ENCODE assay signal across 34 cellular contexts in the genomic region with DNA sequence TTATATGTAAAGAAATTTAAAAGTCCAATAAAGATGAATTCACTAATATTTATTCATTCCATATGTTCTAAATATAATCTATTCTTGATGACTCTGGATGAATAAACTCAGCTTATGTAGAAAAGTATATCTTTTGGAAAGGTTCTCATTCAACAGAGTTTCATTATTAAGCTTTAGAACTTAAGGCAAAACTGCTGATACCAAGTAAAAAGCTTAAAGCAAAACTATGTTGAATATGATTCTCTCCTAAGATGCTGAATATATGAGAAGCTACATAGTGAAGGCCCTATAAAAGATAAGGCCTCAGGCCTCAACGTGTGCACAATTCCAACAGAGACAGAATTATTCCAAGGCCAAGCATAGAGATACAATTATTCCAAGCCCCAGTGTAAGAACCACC.
"Had no signal": no experiment of that assay in that cellular context is flagged by ENCODE, and none has a peak within 500 bp of the region (broad histone marks: within the 10 kb centered on the region; RNA-seq: fewer than 3 reads in every experiment).

No MANE protein-coding gene starts in this region.

- ATAC-seq: activated CD8-positive, alpha-beta T cell treated with anti-CD3 and anti-CD28 coated beads for 36 hours; activated naive CD4-positive, alpha-beta T cell treated with anti-CD3 and anti-CD28 coated beads, Interleukin-2, amount 50 U/mL, for 72 hours; activated T-cell treated with anti-CD3 and anti-CD28 coated beads, Interleukin-2, amount 50 U/mL, for 4 hours; activated T-cell treated with anti-CD3 and anti-CD28 coated beads, Interleukin-2, amount 50 U/mL, for 72 hours; activated T-helper 17 cell treated with anti-CD3 and anti-CD28 coated beads, Interleukin-2, amount 50 U/mL, for 72 hours; body of pancreas had no signal

- H3K4me3 ChIP-seq: adrenal gland, body of pancreas, breast epithelium had no signal

- FAIRE-seq: astrocyte, TTC549 had no signal

- H3K27me3 ChIP-seq: adrenal gland, body of pancreas, brain microvascular endothelial cell, breast epithelium had no signal

- H3K9me3 ChIP-seq: adrenal gland, body of pancreas, breast epithelium had no signal

- H3K27ac ChIP-seq: adrenal gland, body of pancreas, brain microvascular endothelial cell, breast epithelium, VCaP had no signal

- H3K4me1 ChIP-seq: adrenal gland, breast epithelium had no signal

- DNase-seq: activated B cell treated with CpG ODN at 0.5 μM for 24 hours; activated CD4-positive, alpha-beta memory T cell treated with anti-CD3 and anti-CD28 coated beads for 36 hours; activated CD4-positive, alpha-beta T cell treated with anti-CD3 and anti-CD28 coated beads for 4 hours; activated CD4-positive, alpha-beta T cell treated with anti-CD3 and anti-CD28 coated beads, Interleukin-2, amount 10 ng/mL, durations not matched to agents 24 days and 14 days; activated CD4-positive, alpha-beta T cell treated with anti-CD3 and anti-CD28 coated beads, Interleukin-2, amount 50 U/mL, for 1 hour; activated CD4-positive, alpha-beta T cell treated with anti-CD3 and anti-CD28 coated beads, Interleukin-2, amount 50 U/mL, for 4 hours; activated CD4-positive, CD25-positive, alpha-beta regulatory T cell treated with anti-CD3 and anti-CD28 coated beads, Interleukin-2, amount 50 U/mL, for 72 hours; activated CD8-positive, alpha-beta memory T cell treated with anti-CD3 and anti-CD28 coated beads, Interleukin-2, amount 50 U/mL, for 4 hours; activated CD8-positive, alpha-beta T cell treated with anti-CD3 and anti-CD28 coated beads for 36 hours; activated effector memory CD4-positive, alpha-beta T cell treated with anti-CD3 and anti-CD28 coated beads, Interleukin-2, amount 50 U/mL, for 16 hours; activated gamma-delta T cell treated with Interleukin-2 at 50 U/mL for 16 hours; activated naive CD4-positive, alpha-beta T cell; activated naive CD4-positive, alpha-beta T cell treated with anti-CD3 and anti-CD28 coated beads for 36 hours; activated naive CD4-positive, alpha-beta T cell treated with anti-CD3 and anti-CD28 coated beads, Interleukin-2, amount 50 U/mL, for 16 hours; activated naive CD8-positive, alpha-beta T cell treated with anti-CD3 and anti-CD28 coated beads for 36 hours; activated T-cell treated with anti-CD3 and anti-CD28 coated beads for 4 hours; activated T-cell treated with anti-CD3 and anti-CD28 coated beads, Interleukin-2, amount 50 U/mL, for 1 hour; activated T-cell treated with anti-CD3 and anti-CD28 coated beads, Interleukin-2, amount 50 U/mL, for 4 hours; activated T-cell treated with anti-CD3 and anti-CD28 coated beads, Interleukin-2, amount 50 U/mL, for 72 hours; adrenal gland; amniotic stem cell; aorta; body of pancreas; brain microvascular endothelial cell; central memory CD4-positive, alpha-beta T cell; T-helper 1 cell; T-helper 2 cell; T-helper 9 cell had no signal

- H3K36me3 ChIP-seq: breast epithelium had no signal
